Comparison of ENCODE assay signal across 1 cellular context in genomic region chr13:28494861-28495585, GRCh38.
TF ChIP-seq lines count a peak whose summit lies in the region.

Gene FLT1, minus strand, starts transcription at chr13:28495128. Its CDS starts 285 bp downstream, at chr13:28494843.

TF ChIP-seq in HEK293, 187 proteins besides CTCF, POLR2A, EP300 and RAD21 (continued from another document):
- TF ChIP-seq BCL11B (tag by site-specific recombination; IDR thresholded peaks at IDR 0.05; ENCODE audit: low read depth) (0 out of 2 replicates have a peak, but pooled peaks have one; percentile 21), ZNF548 (tag by site-specific recombination; IDR thresholded peaks at IDR 0.05) (no peak), BCL11A (tag by site-specific recombination; IDR thresholded peaks at IDR 0.05; ENCODE audit: low read depth) (no peak), ZNF777 (tag by site-specific recombination; IDR thresholded peaks at IDR 0.05; ENCODE audit: borderline replicate concordance) (no peak), ZNF335 (tag by site-specific recombination; conservative IDR thresholded peaks at IDR 0.05) (no peak; the same call in 1 of the 2 replicates), ZNF768 (tag by site-specific recombination; IDR thresholded peaks at IDR 0.05) (no peak), MYNN (tag by site-specific recombination; IDR thresholded peaks at IDR 0.05; ENCODE audit: borderline replicate concordance) (no peak), ZNF521 (tag by site-specific recombination; IDR thresholded peaks at IDR 0.05) (no peak), ZBTB8A (tag by site-specific recombination; IDR thresholded peaks at IDR 0.05) (0 out of 2 replicates have a peak, but pooled peaks have one; percentile 7), ZNF184 (tag by site-specific recombination; IDR thresholded peaks at IDR 0.05) (no peak), ZNF510 (tag by site-specific recombination; IDR thresholded peaks at IDR 0.05; ENCODE audit: insufficient replicate concordance) (no peak), GLIS1 (tag by site-specific recombination; IDR thresholded peaks at IDR 0.05) (0 out of 2 replicates have a peak, but pooled peaks have one; percentile 28), ZNF169 (tag by site-specific recombination; IDR thresholded peaks at IDR 0.05) (no peak), ZNF677 (tag by site-specific recombination; IDR thresholded peaks at IDR 0.05) (no peak), ZSCAN23 (tag by site-specific recombination; IDR thresholded peaks at IDR 0.05) (no peak), WT1 (tag by site-specific recombination; IDR thresholded peaks at IDR 0.05) (peak; percentile 31; the same call in 1 of the 2 replicates), ZEB2 (tag by site-specific recombination; IDR thresholded peaks at IDR 0.05) (no peak), ZBTB1 (tag by site-specific recombination; IDR thresholded peaks at IDR 0.05) (no peak), OSR2 (tag by site-specific recombination; IDR thresholded peaks at IDR 0.05) (no peak), ZNF112 (tag by site-specific recombination; IDR thresholded peaks at IDR 0.05) (no peak), ZNF629 (tag by site-specific recombination; IDR thresholded peaks at IDR 0.05) (no peak), ZBTB48 (tag by site-specific recombination; IDR thresholded peaks at IDR 0.05) (no peak), ZNF621 (tag by site-specific recombination; IDR thresholded peaks at IDR 0.05) (no peak), ZNF776 (tag by site-specific recombination; IDR thresholded peaks at IDR 0.05; ENCODE audit: borderline replicate concordance) (no peak), IKZF3 (tag by site-specific recombination; IDR thresholded peaks at IDR 0.05) (no peak)
- TF ChIP-seq, protein P1, sequence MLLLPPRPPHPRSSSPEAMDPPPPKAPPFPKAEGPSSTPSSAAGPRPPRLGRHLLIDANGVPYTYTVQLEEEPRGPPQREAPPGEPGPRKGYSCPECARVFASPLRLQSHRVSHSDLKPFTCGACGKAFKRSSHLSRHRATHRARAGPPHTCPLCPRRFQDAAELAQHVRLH (tag by site-specific recombination; IDR thresholded peaks at IDR 0.05): no peak
- TF ChIP-seq, protein P2, sequence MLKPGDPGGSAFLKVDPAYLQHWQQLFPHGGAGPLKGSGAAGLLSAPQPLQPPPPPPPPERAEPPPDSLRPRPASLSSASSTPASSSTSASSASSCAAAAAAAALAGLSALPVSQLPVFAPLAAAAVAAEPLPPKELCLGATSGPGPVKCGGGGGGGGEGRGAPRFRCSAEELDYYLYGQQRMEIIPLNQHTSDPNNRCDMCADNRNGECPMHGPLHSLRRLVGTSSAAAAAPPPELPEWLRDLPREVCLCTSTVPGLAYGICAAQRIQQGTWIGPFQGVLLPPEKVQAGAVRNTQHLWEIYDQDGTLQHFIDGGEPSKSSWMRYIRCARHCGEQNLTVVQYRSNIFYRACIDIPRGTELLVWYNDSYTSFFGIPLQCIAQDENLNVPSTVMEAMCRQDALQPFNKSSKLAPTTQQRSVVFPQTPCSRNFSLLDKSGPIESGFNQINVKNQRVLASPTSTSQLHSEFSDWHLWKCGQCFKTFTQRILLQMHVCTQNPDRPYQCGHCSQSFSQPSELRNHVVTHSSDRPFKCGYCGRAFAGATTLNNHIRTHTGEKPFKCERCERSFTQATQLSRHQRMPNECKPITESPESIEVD (tag by site-specific recombination; IDR thresholded peaks at IDR 0.05): no peak
